8 cellular contexts compared by ENCODE assay signal in the genomic region with DNA sequence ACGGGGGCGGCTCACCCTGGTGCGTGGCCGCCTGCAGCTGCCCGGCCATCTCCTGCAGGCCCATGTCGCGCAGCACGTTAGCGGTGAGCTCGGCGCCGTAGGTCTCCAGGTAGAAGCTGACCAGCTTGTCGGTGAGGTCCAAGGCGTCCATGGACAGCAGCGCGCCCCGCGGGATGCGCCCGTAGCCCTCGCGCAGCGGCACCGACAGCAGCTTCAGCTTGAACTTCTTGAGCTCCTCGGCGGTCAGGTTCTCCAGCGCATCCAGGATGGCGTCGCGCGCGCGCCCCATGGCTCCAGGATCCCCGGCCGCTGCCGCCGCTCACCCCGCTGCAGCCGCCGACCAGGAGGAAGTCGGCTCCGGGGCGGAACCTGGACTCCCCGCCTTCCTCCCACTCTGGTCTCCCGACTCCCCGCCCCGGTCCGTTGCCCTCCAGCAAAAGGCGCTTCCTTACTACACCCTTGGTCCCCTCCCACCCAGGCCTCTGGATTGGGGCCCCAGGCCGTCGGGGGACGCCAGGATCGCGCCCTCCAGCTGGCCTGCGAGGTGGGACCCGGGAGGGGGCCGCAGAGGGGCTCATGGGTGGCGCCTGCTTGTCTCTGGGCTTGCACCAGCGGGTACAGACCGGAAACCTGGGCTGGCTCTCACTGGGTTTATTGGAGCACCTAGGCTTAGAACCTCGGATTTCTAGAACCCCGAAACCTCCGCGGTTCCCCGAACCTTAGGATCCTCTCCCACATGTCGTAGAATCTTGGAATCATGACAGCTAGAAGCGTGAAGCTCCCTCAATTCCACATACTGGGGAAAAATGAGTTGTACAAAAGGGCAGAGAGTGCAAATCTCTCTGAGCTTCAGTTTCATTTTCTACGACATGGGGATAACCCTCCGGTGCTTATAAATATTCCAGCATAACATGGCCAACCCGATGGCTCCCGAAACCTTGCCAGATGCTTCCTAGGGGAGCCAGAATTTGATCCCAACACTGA. TPM values are rescaled to one million over a fixed set of nuclear protein-coding genes. Genes with fewer than 3 reads are reported as not detected.
A peak's percentile ranks its signal among the peaks of the same experiment; 100 is the strongest.
DNase-seq lines count a peak whose midpoint lies in the region; FAIRE-seq and TF ChIP-seq lines count a peak whose summit lies in the region.

A gene (minus strand): TSS at position 359 of the 984 bp plus-strand sequence. CDS start 70 bp downstream, at position 289.

- TF ChIP-seq CTCF in GM20000 (IDR thresholded peaks at IDR 0.05; ENCODE audit: extremely low read depth, missing control alignments): no peak
- TF ChIP-seq CTCF in MM.1S (IDR thresholded peaks at IDR 0.05; ENCODE audit: low read length): no peak
- no peak for TF ChIP-seq CTCF in left ventricle myocardium inferior (IDR thresholded peaks at IDR 0.05; ENCODE audit: borderline replicate concordance)
- no peak for TF ChIP-seq CTCF in D721Med (IDR thresholded peaks at IDR 0.05; ENCODE audit: insufficient read depth, missing control alignments)

- peaks cover 41 to 57% (median 47%) of the 10 kb centered on the region in 3 donors for H3K4me1 Mint-ChIP-seq in CD8-positive, alpha-beta memory T cell
- peaks cover 46% of the 10 kb centered on the region for H3K4me1 Mint-ChIP-seq in activated naive CD4-positive, alpha-beta T cell treated with anti-CD3 and anti-CD28 coated beads, Interleukin-2, amount 50 U/mL, for 24 hours

- CTCF ChIA-PET in CD8-positive, alpha-beta memory T cell (lab: Charles Lee): interaction anchor here (0.7 to 3.6 kb wide), 7 partner anchors 13 to 240 kb away, joined by 3 to 11 read pairs (median 3); a partner anchor contains a TSS

- H3K27me3 Mint-ChIP-seq in CD8-positive, alpha-beta memory T cell: no peaks in the 10 kb centered on the region
- H3K27me3 Mint-ChIP-seq in activated naive CD4-positive, alpha-beta T cell treated with anti-CD3 and anti-CD28 coated beads, Interleukin-2, amount 50 U/mL, for 24 hours: no peaks in the 10 kb centered on the region

- H3K4me1 ChIP-seq in CD8-positive, alpha-beta memory T cell (ENCODE audit: insufficient read depth, low read length): peaks cover 40% of the 10 kb centered on the region
- peaks cover 10% of the 10 kb centered on the region; the same call in 1 of the 2 replicates for H3K4me1 ChIP-seq in MM.1S (ENCODE audit: low read length)
- peaks cover 33% of the 10 kb centered on the region for H3K4me1 ChIP-seq in left ventricle myocardium inferior

- H2AFZ ChIP-seq in MM.1S (ENCODE audit: low read length): peak within 1 kb of the TSS; percentile 89

- no peak for FAIRE-seq in D721Med (lab: Jason Lieb, UNC)

- H3K36me3 Mint-ChIP-seq in CD8-positive, alpha-beta memory T cell: peaks cover 0 to 30% (median 2%) of the 10 kb centered on the region in 3 donors
- peaks cover 2% of the 10 kb centered on the region for H3K36me3 Mint-ChIP-seq in activated naive CD4-positive, alpha-beta T cell treated with anti-CD3 and anti-CD28 coated beads, Interleukin-2, amount 50 U/mL, for 24 hours

- peak within 1 kb of the TSS; percentile 81 for H3K4me2 ChIP-seq in MM.1S (ENCODE audit: low read depth, low read length)

- H3F3A ChIP-seq in MM.1S (ENCODE audit: insufficient read depth, low read length): peaks cover 15% of the 10 kb centered on the region; the same call in 1 of the 2 replicates

- no peaks in the 10 kb centered on the region for H3K27me3 ChIP-seq in CD8-positive, alpha-beta memory T cell (ENCODE audit: insufficient read depth, low read length, poor library complexity, severe bottlenecking)
- H3K27me3 ChIP-seq in MM.1S (replicated peaks; ENCODE audit: insufficient read depth, low read length): no peaks in the 10 kb centered on the region; the same call in 1 of the 2 replicates
- peaks cover 6% of the 10 kb centered on the region for H3K27me3 ChIP-seq in left ventricle myocardium inferior (ENCODE audit: low read depth)

- no peaks in the 10 kb centered on the region for H4K20me1 ChIP-seq in MM.1S (ENCODE audit: insufficient read depth, low read length)

- no peaks in the 10 kb centered on the region for H3K9me3 Mint-ChIP-seq in CD8-positive, alpha-beta memory T cell
- no peaks in the 10 kb centered on the region for H3K9me3 Mint-ChIP-seq in activated naive CD4-positive, alpha-beta T cell treated with anti-CD3 and anti-CD28 coated beads, Interleukin-2, amount 50 U/mL, for 24 hours

- no peaks in the 10 kb centered on the region for H3K79me2 ChIP-seq in MM.1S (ENCODE audit: low read length)

- intact Hi-C loops in left ventricle myocardium inferior (cut with micrococcal nuclease): no loop called here

- POLR2A ChIA-PET in CD8-positive, alpha-beta memory T cell (lab: Charles Lee): interaction anchor here (0.7 to 3.5 kb wide), 9 partner anchors 10 to 130 kb away, joined by 3 to 40 read pairs (median 6); a partner anchor contains a TSS

- H3K4me3 Mint-ChIP-seq in CD8-positive, alpha-beta memory T cell: peak within 1 kb of the TSS; percentile 80 to 96 (median 89)
- peak within 1 kb of the TSS; percentile 84 for H3K4me3 Mint-ChIP-seq in activated naive CD4-positive, alpha-beta T cell treated with anti-CD3 and anti-CD28 coated beads, Interleukin-2, amount 50 U/mL, for 24 hours

- H3K27ac Mint-ChIP-seq in CD8-positive, alpha-beta memory T cell: peak within 1 kb of the TSS; percentile 65 to 96 (median 82)
- peak within 1 kb of the TSS; percentile 51 for H3K27ac Mint-ChIP-seq in activated naive CD4-positive, alpha-beta T cell treated with anti-CD3 and anti-CD28 coated beads, Interleukin-2, amount 50 U/mL, for 24 hours

- peak within 1 kb of the TSS; percentile 61 for H3K27ac ChIP-seq in CD8-positive, alpha-beta memory T cell (ENCODE audit: low read depth, low read length)
- peak within 1 kb of the TSS; percentile 9; the same call in 1 of the 2 replicates for H3K27ac ChIP-seq in MM.1S (ENCODE audit: low read length)
- peak within 1 kb of the TSS; percentile 73 for H3K27ac ChIP-seq in left ventricle myocardium inferior (replicated peaks)

- no peaks in the 10 kb centered on the region for H3K9me3 ChIP-seq in CD8-positive, alpha-beta memory T cell (ENCODE audit: low read length)
- H3K9me3 ChIP-seq in MM.1S (replicated peaks; ENCODE audit: insufficient read depth, low read length) (no peaks in the 10 kb centered on the region), left ventricle myocardium inferior (replicated peaks) (no peaks in the 10 kb centered on the region)

- no peaks in the 10 kb centered on the region for H3K36me3 ChIP-seq in CD8-positive, alpha-beta memory T cell (ENCODE audit: insufficient read depth, low read length)
- H3K36me3 ChIP-seq in MM.1S (replicated peaks; ENCODE audit: insufficient read depth, low read length): no peaks in the 10 kb centered on the region
- H3K36me3 ChIP-seq in left ventricle myocardium inferior: peaks cover 4% of the 10 kb centered on the region

- H3K9ac ChIP-seq in MM.1S (ENCODE audit: low read length): peak within 1 kb of the TSS; percentile 54; the same call in 1 of the 2 replicates

- H3K9me2 ChIP-seq in MM.1S (replicated peaks; ENCODE audit: insufficient read depth, low read length): no peaks in the 10 kb centered on the region

- H3K4me3 ChIP-seq in CD8-positive, alpha-beta memory T cell (ENCODE audit: low read length): peak within 1 kb of the TSS; percentile 83
- H3K4me3 ChIP-seq in MM.1S (ENCODE audit: low read length): peak within 1 kb of the TSS; percentile 80
- H3K4me3 ChIP-seq in left ventricle myocardium inferior: peak within 1 kb of the TSS; percentile 85

- peak; percentile 17 to 53 (median 31) for DNase-seq in CD8-positive, alpha-beta memory T cell
- DNase-seq in GM20000 (ENCODE audit: low spot score) (peak; percentile 69), MM.1S (peak; percentile 25), left ventricle myocardium inferior (peak; percentile 74), pulmonary artery endothelial cell (ENCODE audit: low read depth, low spot score) (no peak), H4 (ENCODE audit: low spot score) (no peak), D721Med (ENCODE audit: insufficient read length, low spot score) (no peak)

RNA-seq across cellular contexts. Expression of the gene that starts here (rescaled TPM):
- 1 to 10 TPM; 4.5 to 5.9 TPM for total RNA-seq in CD8-positive, alpha-beta memory T cell
- polyA plus RNA-seq in CD8-positive, alpha-beta memory T cell: 77.8 TPM
- total RNA-seq in left ventricle myocardium inferior (5.3 TPM), pulmonary artery endothelial cell (68.2 and 81.8 TPM in 2 replicates)
- total RNA-seq in H4 (2014; rRNA removed; shearing (Covaris generic)): not detected in 2 replicates

Comparison
In these comparisons a context has a peak if more than half of its experiments do, and no peak if none do; other contexts are left out.
1. DNase-seq: peak in CD8-positive, alpha-beta memory T cell (5 of 5), GM20000 (single experiment), MM.1S (single experiment) and left ventricle myocardium inferior (single experiment); none in pulmonary artery endothelial cell (single experiment), H4 (single experiment) and D721Med (single experiment).
2. H3K27ac ChIP-seq: peak in every context shown above with its lines; median percentile 73 in left ventricle myocardium inferior; 61 in CD8-positive, alpha-beta memory T cell; 9 in MM.1S.
3. Peak in every context shown above with its lines, with median percentiles within 50 percentile points of each other: H3K4me3 ChIP-seq.